In genomic region chr1:53195211-53195909, GRCh38 we compare ENCODE assay signal across 1 cellular context.
TF ChIP-seq lines count a peak whose summit lies in the region.

No MANE protein-coding gene starts in this region.

TF ChIP-seq in HCT116, 20 proteins besides CTCF, POLR2A, EP300 and RAD21 (continued from another document):
- TF ChIP-seq ATF3 (IDR thresholded peaks at IDR 0.05): no peak
- TF ChIP-seq CBX3 (IDR thresholded peaks at IDR 0.05; ENCODE audit: low read depth): no peak
- TF ChIP-seq JUND (IDR thresholded peaks at IDR 0.05): no peak
- no peak for TF ChIP-seq ZBTB33 (IDR thresholded peaks at IDR 0.05; ENCODE audit: extremely low read depth, insufficient replicate concordance, low read length)
- TF ChIP-seq TCF7L2 (IDR thresholded peaks at IDR 0.05; ENCODE audit: borderline replicate concordance, extremely low read depth, insufficient read depth, insufficient read length): no peak
- TF ChIP-seq YY1 (IDR thresholded peaks at IDR 0.05; ENCODE audit: extremely low read depth, insufficient replicate concordance, low read depth, low read length): no peak
- no peak for TF ChIP-seq POLR2AphosphoS5 (IDR thresholded peaks at IDR 0.05; ENCODE audit: low read depth, low read length)
TF ChIP-seq in HCT116: peak in this region for 0.
